Comparison of ENCODE assay signal across 1 cellular context in genomic region chr12:46524778-46525177, GRCh38.
TF ChIP-seq lines count a peak whose summit lies in the region.

No MANE protein-coding gene starts in this region.

TF ChIP-seq in SK-N-SH, 30 proteins besides CTCF, POLR2A, EP300 and RAD21 (continued from another document):
- TF ChIP-seq GATA2 (CRISPR knock-in tag; IDR thresholded peaks at IDR 0.05) (no peak), TCF12 (IDR thresholded peaks at IDR 0.05) (peak; percentile 99), RXRA (IDR thresholded peaks at IDR 0.05; ENCODE audit: borderline replicate concordance, low read depth) (peak; percentile 68; the same call in 1 of the 2 replicates), IRF3 (IDR thresholded peaks at IDR 0.05; ENCODE audit: low read depth, low read length) (no peak), MEF2A (IDR thresholded peaks at IDR 0.05; ENCODE audit: borderline replicate concordance, low read depth) (peak; percentile 30; the same call in 1 of the 2 replicates), USF1 (IDR thresholded peaks at IDR 0.05; ENCODE audit: borderline replicate concordance, low read depth) (peak; percentile 67; the same call in 1 of the 2 replicates), ZBTB33 (IDR thresholded peaks at IDR 0.05; ENCODE audit: borderline replicate concordance, low read depth) (0 out of 2 replicates have a peak, but pooled peaks have one; percentile 41), MXI1 (IDR thresholded peaks at IDR 0.05; ENCODE audit: low read depth, low read length) (no peak)
